15 cellular contexts compared by ENCODE assay signal in genomic region chr5:150508828-150509227, GRCh38. TPM values are rescaled to one million over a fixed set of nuclear protein-coding genes. Genes with fewer than 3 reads are reported as not detected.
DNase-seq lines count a peak whose midpoint lies in the region; ATAC-seq and TF ChIP-seq lines count a peak whose summit lies in the region.
"Had no signal": no experiment of that assay in that cellular context is flagged by ENCODE, and none has a peak within 500 bp of the region (broad histone marks: within the 10 kb centered on the region; RNA-seq: fewer than 3 reads in every experiment).

No MANE protein-coding gene starts in this region.

- H3K9me3 ChIP-seq in mesodermal cell (ENCODE audit: control insufficient read depth, low read length) (no peaks in the 10 kb centered on the region), colonic mucosa (no peaks in the 10 kb centered on the region)
- H3K9me3 ChIP-seq: HAP-1, SK-N-SH had no signal

- H3K9ac ChIP-seq in colonic mucosa (ENCODE audit: low read depth in 2 of 2, low read length in 2 of 2), result peak overlapping the region in 1 of 2 donors; percentile 23
- H3K9ac ChIP-seq: KMS-11, SK-N-SH had no signal

- peak overlapping the region; percentile 80 for H3K27ac ChIP-seq in caudate nucleus (ENCODE audit: low read depth, low read length)
- H3K27ac ChIP-seq in mesodermal cell (ENCODE audit: low read depth, low read length, severe bottlenecking), result peak overlapping the region; percentile 29
- H3K27ac ChIP-seq in substantia nigra (ENCODE audit: low read depth, low read length, poor library complexity, severe bottlenecking), result peak overlapping the region; percentile 99
- no peak overlapping the region for H3K27ac ChIP-seq in colonic mucosa
- H3K27ac ChIP-seq: KMS-11 had no signal

- H3K4me1 ChIP-seq in mesodermal cell (ENCODE audit: control insufficient read depth, insufficient read depth, low read length, poor library complexity, severe bottlenecking) (peaks cover 66% of the 10 kb centered on the region), colonic mucosa (peaks cover 46% of the 10 kb centered on the region)
- H3K4me1 ChIP-seq: HAP-1 had no signal

- ATAC-seq in HG02678 (IDR thresholded peaks at IDR 0.05; ENCODE audit: unreplicated experiment), result no peak

- TF ChIP-seq CTCF in colonic mucosa (IDR thresholded peaks at IDR 0.05), result no peak

- H3K4me3 ChIP-seq in H7 (ENCODE audit: insufficient read depth, low read depth, low read length), result no peak overlapping the region
- H3K4me3 ChIP-seq in mesodermal cell (ENCODE audit: extremely low read depth, insufficient read depth, low read length, poor library complexity, severe bottlenecking), result no peak overlapping the region
- no peak overlapping the region for H3K4me3 ChIP-seq in colonic mucosa
- H3K4me3 ChIP-seq: HAP-1 had no signal

- DNase-seq in H7 (peak; percentile 64), caudate nucleus (lab: John Stamatoyannopoulos, UW) (no peak), substantia nigra (lab: John Stamatoyannopoulos, UW) (peak in 1 of 49 donors; percentile 23), NOMO-1 treated with dmso at 0.1 percent for 144 hours (lab: John Stamatoyannopoulos, UW; ENCODE audit: unreplicated experiment) (no peak), colonic mucosa (no peak), activated gamma-delta T cell treated with Interleukin-2 at 50 U/mL for 16 hours (no peak)
- DNase-seq: activated effector memory CD4-positive, alpha-beta T cell treated with anti-CD3 and anti-CD28 coated beads, Interleukin-2, amount 50 U/mL, for 16 hours; AML-193; retina; SK-N-SH; stimulated activated CD4-positive, alpha-beta T cell treated with anti-CD3 and anti-CD28 coated beads, Interleukin-4, amount 100 ng/mL, for 1 hour had no signal

- H3K36me3 ChIP-seq in H7 (replicated peaks; ENCODE audit: control insufficient read depth, insufficient read depth, low read length) (no peaks in the 10 kb centered on the region; the same call in 1 of the 2 replicates), mesodermal cell (ENCODE audit: control insufficient read depth, insufficient read depth, low read length) (peaks cover 17% of the 10 kb centered on the region), colonic mucosa (no peaks in the 10 kb centered on the region)
- H3K36me3 ChIP-seq: HAP-1 had no signal

- WGBS in mesodermal cell (ENCODE audit: insufficient coverage in 2 of 2), 2 experiments, result 73 to 77% methylated on average over 2 to 4 of the region's 4 CpGs

- H3K27me3 ChIP-seq in H7 (ENCODE audit: control insufficient read depth, insufficient read depth, low read length), result no peaks in the 10 kb centered on the region
- no peaks in the 10 kb centered on the region for H3K27me3 ChIP-seq in colonic mucosa

- intact Hi-C loops in colonic mucosa (cut with DNase I), result no loop called here

RNA-seq across cellular contexts. Expression of gene NDST1, which starts 0.9 kb away (rescaled TPM):
- 24.8 and 28.7 TPM in 2 replicates for total RNA-seq in H7 (2014; rRNA removed; shearing (Covaris generic))
- polyA plus RNA-seq in mesodermal cell (2013, experiment 1 of 2), result 42.0 TPM
- 35.8 TPM for polyA plus RNA-seq in mesodermal cell (2013, experiment 2 of 2)
- total RNA-seq in colonic mucosa, result 10 to 100 TPM; 37.4 to 51.3 TPM

RNA-seq across cellular contexts. Expression of gene RPS14, which starts 59.3 kb away (rescaled TPM):
- total RNA-seq in H7 (2014; rRNA removed; shearing (Covaris generic)), result 2,734 and 3,255 TPM in 2 replicates
- polyA plus RNA-seq in mesodermal cell (2013, experiment 1 of 2), result 2,100 TPM
- 1,972 TPM for polyA plus RNA-seq in mesodermal cell (2013, experiment 2 of 2)
- 1,000 to 10,000 TPM; 1,643 to 1,700 TPM for total RNA-seq in colonic mucosa
